ENCODE assay signal across 21 cellular contexts in the genomic region with DNA sequence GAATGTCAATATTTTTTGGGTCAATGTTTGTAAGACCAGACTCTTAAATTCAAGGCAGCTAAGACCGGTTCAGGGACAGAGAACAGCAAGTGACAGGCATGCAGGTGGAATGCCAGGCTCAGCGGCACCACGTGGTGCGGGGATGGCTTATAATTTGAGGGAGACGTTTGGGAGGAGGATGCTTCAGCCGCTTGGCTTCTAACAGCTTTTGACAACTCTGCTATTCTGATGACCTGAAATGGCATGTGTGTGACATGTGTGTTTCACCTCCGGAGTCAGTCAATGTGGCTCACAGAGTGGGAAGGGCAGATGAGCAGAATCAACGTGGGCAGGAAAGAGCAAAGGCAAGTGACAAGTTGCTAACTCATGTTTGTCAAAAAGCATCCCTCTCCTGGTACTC.
"Had no signal": no experiment of that assay in that cellular context is flagged by ENCODE, and none has a peak within 500 bp of the region (broad histone marks: within the 10 kb centered on the region; RNA-seq: fewer than 3 reads in every experiment).

No MANE protein-coding gene starts in this region.

- DNase-seq: activated CD4-positive, alpha-beta memory T cell treated with anti-CD3 and anti-CD28 coated beads for 36 hours; activated CD4-positive, alpha-beta T cell treated with anti-CD3 and anti-CD28 coated beads for 36 hours; activated CD4-positive, alpha-beta T cell treated with anti-CD3 and anti-CD28 coated beads, Interleukin-2, amount 10 ng/mL, durations not matched to agents 24 days and 14 days; activated CD4-positive, CD25-positive, alpha-beta regulatory T cell; activated CD4-positive, CD25-positive, alpha-beta regulatory T cell treated with anti-CD3 and anti-CD28 coated beads, Interleukin-2, amount 50 U/mL, for 72 hours; activated CD8-positive, alpha-beta memory T cell treated with anti-CD3 and anti-CD28 coated beads, Interleukin-2, amount 10 ng/mL, durations not matched to agents 7 days and 5 days; activated CD8-positive, alpha-beta memory T cell treated with anti-CD3 and anti-CD28 coated beads, Interleukin-2, amount 50 U/mL, for 4 hours; activated CD8-positive, alpha-beta T cell treated with anti-CD3 and anti-CD28 coated beads, Interleukin-2, amount 10 ng/mL, durations not matched to agents 7 days and 5 days; activated effector memory CD4-positive, alpha-beta T cell treated with anti-CD3 and anti-CD28 coated beads, Interleukin-2, amount 50 U/mL, for 16 hours; activated naive CD4-positive, alpha-beta T cell treated with anti-CD3 and anti-CD28 coated beads for 36 hours; activated naive CD8-positive, alpha-beta T cell treated with anti-CD3 and anti-CD28 coated beads, Interleukin-2, amount 10 ng/mL, durations not matched to agents 7 days and 5 days; activated T-cell treated with anti-CD3 and anti-CD28 coated beads, Interleukin-2, amount 50 U/mL, for 1 hour; activated T-cell treated with anti-CD3 and anti-CD28 coated beads, Interleukin-2, amount 50 U/mL, for 48 hours; colonic mucosa; effector memory CD4-positive, alpha-beta T cell; endodermal cell; foreskin fibroblast; T-helper 2 cell had no signal

- H3K27ac ChIP-seq: ascending aorta, colonic mucosa, dorsolateral prefrontal cortex had no signal

- H3K36me3 ChIP-seq: ascending aorta, colonic mucosa had no signal

- H3K27me3 ChIP-seq: ascending aorta, colonic mucosa, dorsolateral prefrontal cortex had no signal

- ATAC-seq: activated CD4-positive, alpha-beta T cell treated with anti-CD3 and anti-CD28 coated beads for 36 hours; activated CD8-positive, alpha-beta memory T cell treated with anti-CD3 and anti-CD28 coated beads, Interleukin-2, amount 10 ng/mL, durations not matched to agents 7 days and 5 days; activated CD8-positive, alpha-beta T cell treated with anti-CD3 and anti-CD28 coated beads, Interleukin-2, amount 10 ng/mL, durations not matched to agents 7 days and 5 days; esophagus mucosa had no signal

- H3K9me3 ChIP-seq: ascending aorta, colonic mucosa had no signal

- H3K4me3 ChIP-seq: ascending aorta, colonic mucosa, dorsolateral prefrontal cortex had no signal

- H3K4me1 ChIP-seq: ascending aorta, colonic mucosa had no signal
